ENCODE assay signal across 8 cellular contexts in genomic region chr17:46253722-46254121, GRCh38. TPM values are rescaled to one million over a fixed set of nuclear protein-coding genes. Genes with fewer than 3 reads are reported as not detected.
A peak's percentile ranks its signal among the peaks of the same experiment; 100 is the strongest.
DNase-seq lines count a peak whose midpoint lies in the region; ATAC-seq, FAIRE-seq and TF ChIP-seq lines count a peak whose summit lies in the region.
"Not testable (repeated sequence)": the region's sequence is repeated elsewhere in the genome, so short reads cannot be mapped to it uniquely, and the experiment has no call there.

No MANE protein-coding gene starts in this region.

- in situ Hi-C loops in K562 (cut with MboI) = loop anchor here (25.0 kb wide), 1 partner anchor 109 kb away; the partner anchor contains the start of gene ARL17B

- not testable (repeated sequence) for H3K27ac ChIP-seq in OCI-LY1 (ENCODE audit: low read depth, low read length, poor library complexity, severe bottlenecking); K562 (ENCODE audit: extremely low read depth, low read depth, low read length); left ventricle myocardium inferior (replicated peaks)

- FAIRE-seq in K562 (lab: Jason Lieb, UNC) = peak; percentile 93

- TF ChIP-seq POLR2A in K562 (conservative IDR thresholded peaks at IDR 0.05) = not testable (repeated sequence)

- not testable (repeated sequence) for H3K4me3 ChIP-seq in OCI-LY1 (ENCODE audit: low read depth, low read length, poor library complexity, severe bottlenecking); K562; left ventricle myocardium inferior

- not testable (repeated sequence) for H3K4me1 Mint-ChIP-seq in activated CD4-positive, alpha-beta T cell treated with anti-CD3 and anti-CD28 coated beads, Interleukin-2, amount 10 ng/mL, durations not matched to agents 24 days and 14 days

- not testable (repeated sequence) for H3K4me1 ChIP-seq in OCI-LY1 (ENCODE audit: insufficient read depth, low read length, severe bottlenecking); K562 (replicated peaks in 1 of 2; ENCODE audit: control insufficient read depth in 2 of 2, insufficient read depth in 2 of 2, low read length in 2 of 2); left ventricle myocardium inferior

- TF ChIP-seq CTCF in OCI-LY1 (IDR thresholded peaks at IDR 0.05; ENCODE audit: low read length) (peak; percentile 47; the same call in 1 of the 2 replicates), K562 (IDR thresholded peaks at IDR 0.05 in 2 of 3, conservative IDR thresholded peaks at IDR 0.05 in 1 of 3; ENCODE audit: insufficient read depth in 2 of 3, low read depth in 1 of 3, low read length in 3 of 3) (peak; percentile 75 to 78 (median 76)), left ventricle myocardium inferior (IDR thresholded peaks at IDR 0.05; ENCODE audit: borderline replicate concordance) (peak; percentile 61)

- H3K9ac ChIP-seq in OCI-LY1 (ENCODE audit: low read length); K562 (ENCODE audit: insufficient read depth in 1 of 2, low read depth in 2 of 2, low read length in 2 of 2): not testable (repeated sequence)

- H3K9me3 ChIP-seq in OCI-LY1 (ENCODE audit: low read length); K562 (replicated peaks; ENCODE audit: control insufficient read depth, insufficient read depth, low read depth, low read length); left ventricle myocardium inferior (replicated peaks): not testable (repeated sequence)

- not testable (repeated sequence) for H3K9me1 ChIP-seq in K562 (ENCODE audit: control insufficient read depth, insufficient read depth, low read length)

- not testable (repeated sequence) for H3K27ac Mint-ChIP-seq in activated CD4-positive, alpha-beta T cell treated with anti-CD3 and anti-CD28 coated beads, Interleukin-2, amount 10 ng/mL, durations not matched to agents 24 days and 14 days

- intact Hi-C loops in activated CD4-positive, alpha-beta T cell treated with anti-CD3 and anti-CD28 coated beads, Interleukin-2, amount 10 ng/mL, durations not matched to agents 24 days and 14 days (cut with micrococcal nuclease) = loop anchor here (1.0 kb wide), 1 partner anchor 33 kb away; no protein-coding TSS in a partner anchor
- intact Hi-C loops in K562 (cut with micrococcal nuclease); left ventricle myocardium inferior (cut with micrococcal nuclease); posterior vena cava (cut with DNase I): not testable (repeated sequence)

- H3K36me3 ChIP-seq in OCI-LY1 (ENCODE audit: insufficient read depth, low read length); K562 (ENCODE audit: control insufficient read depth, insufficient read depth, low read length); left ventricle myocardium inferior: not testable (repeated sequence)

- CTCF ChIA-PET in K562 (lab: Yijun Ruan, JAX; ENCODE audit: low intra/inter-chr PET ratio) = interaction anchor here (0.6 kb wide), 2 partner anchors 21 to 209 kb away, joined by 3 to 5 read pairs; no protein-coding TSS in a partner anchor

- H3F3A ChIP-seq in OCI-LY1 (ENCODE audit: insufficient read depth, low read length) = not testable (repeated sequence)

- H3K4me3 Mint-ChIP-seq in activated CD4-positive, alpha-beta T cell treated with anti-CD3 and anti-CD28 coated beads, Interleukin-2, amount 10 ng/mL, durations not matched to agents 24 days and 14 days = not testable (repeated sequence)

- H3K36me3 Mint-ChIP-seq in activated CD4-positive, alpha-beta T cell treated with anti-CD3 and anti-CD28 coated beads, Interleukin-2, amount 10 ng/mL, durations not matched to agents 24 days and 14 days (ENCODE audit: low read depth) = not testable (repeated sequence)

- 0% methylated on average over 6 of the region's 8 CpGs for WGBS in K562 (ENCODE audit: insufficient coverage, low coverage, missing lambda C conversion rate)

- H3K9me2 ChIP-seq in OCI-LY1 (ENCODE audit: low read depth, low read length) = not testable (repeated sequence)

- not testable (repeated sequence) for H3K79me2 ChIP-seq in OCI-LY1 (ENCODE audit: insufficient read depth, low read length); K562 (ENCODE audit: control insufficient read depth, insufficient read depth, low read length)

- not testable (repeated sequence) for H4K20me1 ChIP-seq in OCI-LY1 (ENCODE audit: insufficient read depth, low read length); K562 (replicated peaks; ENCODE audit: control insufficient read depth, insufficient read depth, low read length)

- TF ChIP-seq EP300 in K562 (IDR thresholded peaks at IDR 0.05; ENCODE audit: low read length) = not testable (repeated sequence)

- DNase-seq in DMS114 treated with DMSO at 0.1 percent for 48 hours (lab: John Stamatoyannopoulos, UW; ENCODE audit: unreplicated experiment) = peak; percentile 25
- DNase-seq in HT1080 (ENCODE audit: low read depth) = peak; percentile 49
- peak; percentile 92 for DNase-seq in activated CD4-positive, alpha-beta T cell treated with anti-CD3 and anti-CD28 coated beads, Interleukin-2, amount 10 ng/mL, durations not matched to agents 24 days and 14 days
- DNase-seq in K562 (ENCODE audit: extremely low read depth in 1 of 4, low spot score in 3 of 4) = peak; percentile 79 to 89 (median 82)
- peak; percentile 33 for DNase-seq in left ventricle myocardium inferior
- DNase-seq in posterior vena cava (ENCODE audit: low spot score) = peak; percentile 94
- peak; percentile 85 for DNase-seq in stimulated activated naive CD8-positive, alpha-beta T cell treated with anti-CD3 and anti-CD28 coated beads, Interleukin-15, Interleukin-2, amounts not matched to agents 100 U/mL and 50 U/mL, for 24 hours

- POLR2A ChIA-PET in K562 (lab: Yijun Ruan, JAX) = not testable (repeated sequence)

- not testable (repeated sequence) for H3K9me3 Mint-ChIP-seq in activated CD4-positive, alpha-beta T cell treated with anti-CD3 and anti-CD28 coated beads, Interleukin-2, amount 10 ng/mL, durations not matched to agents 24 days and 14 days

- H3K27me3 Mint-ChIP-seq in activated CD4-positive, alpha-beta T cell treated with anti-CD3 and anti-CD28 coated beads, Interleukin-2, amount 10 ng/mL, durations not matched to agents 24 days and 14 days = peaks cover 13% of the 10 kb centered on the region

- H2AFZ ChIP-seq in OCI-LY1 (ENCODE audit: low read length) = not testable (repeated sequence)
- H2AFZ ChIP-seq in K562 (ENCODE audit: low read depth, low read length) = peak overlapping the region; percentile 70

- BruUV-seq in K562 (replicated peaks; lab: Mats Ljungman, UMichigan) = not testable (repeated sequence)

- TF ChIP-seq RAD21 in K562 (CRISPR knock-in tag; conservative IDR thresholded peaks at IDR 0.05 in 1 of 2, IDR thresholded peaks at IDR 0.05 in 1 of 2) = peak; percentile 39 to 70

- peak; percentile 99 for ATAC-seq in K562
- peak; percentile 89 for ATAC-seq in stimulated activated naive CD8-positive, alpha-beta T cell treated with anti-CD3 and anti-CD28 coated beads, Interleukin-15, Interleukin-2, amounts not matched to agents 100 U/mL and 50 U/mL, for 24 hours

- H3K27me3 ChIP-seq in OCI-LY1 (ENCODE audit: insufficient read depth, low read length); K562 (ENCODE audit: control insufficient read depth in 2 of 2, insufficient read depth in 2 of 2, low read length in 2 of 2); left ventricle myocardium inferior (ENCODE audit: low read depth): not testable (repeated sequence)

- not testable (repeated sequence) for H3K4me2 ChIP-seq in OCI-LY1 (ENCODE audit: low read length)
- H3K4me2 ChIP-seq in K562 (ENCODE audit: insufficient read depth, low read length) = peak overlapping the region; percentile 34; the same call in 1 of the 2 replicates

TF ChIP-seq in K562, 482 proteins besides CTCF, POLR2A, EP300 and RAD21 (continues in another document):
- TF ChIP-seq JUND (IDR thresholded peaks at IDR 0.05; ENCODE audit: borderline replicate concordance, low read depth, low read length) (0 out of 2 replicates have a peak, but pooled peaks have one; percentile 30), KLF16 (IDR thresholded peaks at IDR 0.05) (0 out of 2 replicates have a peak, but pooled peaks have one; percentile 10), SMC3 (conservative IDR thresholded peaks at IDR 0.05; ENCODE audit: insufficient read depth, low read depth, low read length) (peak; percentile 40; the same call in 1 of the 2 replicates), CTBP1 (IDR thresholded peaks at IDR 0.05; ENCODE audit: borderline replicate concordance) (peak; percentile 67; the same call in 1 of the 2 replicates)
- not testable (repeated sequence) for TF ChIP-seq JUND (tag; IDR thresholded peaks at IDR 0.05; ENCODE audit: borderline replicate concordance, low read depth, low read length)

RNA-seq across cellular contexts. Expression of gene LRRC37A, which starts 41.2 kb away (rescaled TPM):
- total RNA-seq in HT1080 (2014; rRNA removed; shearing (Covaris generic)) = 1.2 and 1.4 TPM in 2 replicates
- 0.60 and 0.78 TPM in 2 replicates for polyA plus RNA-seq in HT1080 (2015; cell fraction: cytosol; rRNA removed)
- 1.4 and 2.7 TPM in 2 replicates for polyA plus RNA-seq in HT1080 (2015; cell fraction: nucleus; rRNA removed)
- 2.4 and 2.7 TPM in 2 replicates for total RNA-seq in activated CD4-positive, alpha-beta T cell treated with anti-CD3 and anti-CD28 coated beads, Interleukin-2, amount 10 ng/mL, durations not matched to agents 24 days and 14 days
- 21.0 and 29.7 TPM in 2 replicates for total RNA-seq in K562 (2011; cell fraction: chromatin; rRNA removed; ENCODE audit: low replicate concordance)
- total RNA-seq in K562 (2011; cell fraction: nucleolus; rRNA removed) = 8.2 and 10.7 TPM in 2 replicates
- total RNA-seq in K562 (2011; cell fraction: nucleoplasm; rRNA removed) = 11.0 and 12.0 TPM in 2 replicates
- total RNA-seq in K562 (2014; rRNA removed) (0.23 and 2.0 TPM in 2 replicates), K562 (2014; rRNA removed; fragmentation: Illumina TruSeq; extraction: Trizol) (2.0 and 2.5 TPM in 2 replicates), K562 (2015; rRNA removed; fragmentation: Illumina TruSeq; extraction: Trizol) (1.9 and 2.3 TPM in 2 replicates), K562 (2021) (1.1 and 1.3 TPM in 2 replicates), left ventricle myocardium inferior (1.2 TPM), posterior vena cava (1 to 10 TPM; 1.7 to 5.4 TPM)
- polyA plus RNA-seq in K562 (2011; rRNA removed) (2.5 and 3.1 TPM in 2 replicates), K562 (2014; fragmentation: Illumina TruSeq; extraction: Trizol) (1.6 and 2.1 TPM in 2 replicates), K562 (2014; fragmentation: Nextera tagmentation; extraction: Ambion mirVana) (under 1 TPM; 0.14 to 0.41 TPM), K562 (2014; rRNA removed) (1.8 and 2.8 TPM in 2 replicates)
- polyA plus RNA-seq in K562 (2011; cell fraction: cytosol; rRNA removed) = 0.64 and 1.9 TPM in 2 replicates
- polyA plus RNA-seq in K562 (2011; cell fraction: nucleus; rRNA removed) = 6.2 and 6.3 TPM in 2 replicates
- 0.90 and 2.0 TPM in 2 replicates for polyA plus RNA-seq in K562 (2012)
- 6.3 and 7.9 TPM in 2 replicates for polyA minus RNA-seq in K562 (2011; rRNA and poly(A)+ RNA removed)
- 0.55 and 1.1 TPM in 2 replicates for polyA minus RNA-seq in K562 (2011; cell fraction: cytosol; rRNA and poly(A)+ RNA removed)
- 3.9 and 6.8 TPM in 2 replicates for polyA minus RNA-seq in K562 (2011; cell fraction: nucleus; rRNA and poly(A)+ RNA removed)

Comparison
In these comparisons a context has a peak if more than half of its experiments do, and no peak if none do; other contexts are left out.
1. DNase-seq: peak in every context shown above with its lines; median percentile 94 in posterior vena cava; 92 in activated CD4-positive, alpha-beta T cell treated with anti-CD3 and anti-CD28 coated beads, Interleukin-2, amount 10 ng/mL, durations not matched to agents 24 days and 14 days; 85 in stimulated activated naive CD8-positive, alpha-beta T cell treated with anti-CD3 and anti-CD28 coated beads, Interleukin-15, Interleukin-2, amounts not matched to agents 100 U/mL and 50 U/mL, for 24 hours; 82 in K562; 49 in HT1080; 33 in left ventricle myocardium inferior; 25 in DMS114 treated with DMSO at 0.1 percent for 48 hours.